Comparison of ENCODE assay signal across 8 cellular contexts in genomic region chr20:47487175-47487917, GRCh38. TPM values are rescaled to one million over a fixed set of nuclear protein-coding genes. Genes with fewer than 3 reads are reported as not detected.
A peak's percentile ranks its signal among the peaks of the same experiment; 100 is the strongest.
DNase-seq lines count a peak whose midpoint lies in the region; ATAC-seq lines count a peak whose summit lies in the region.

No MANE protein-coding gene starts in this region.

- POLR2A ChIA-PET in naive thymus-derived CD8-positive, alpha-beta T cell (lab: Charles Lee): interaction anchor here (0.6 to 4.7 kb wide), 8 partner anchors 15 to 152 kb away, joined by 3 to 46 read pairs (median 3); partner anchors contain the start of genes NCOA3 and ZMYND8

- H3K27me3 ChIP-seq in HAP-1 (ENCODE audit: low read depth): no peaks in the 10 kb centered on the region

- no peaks in the 10 kb centered on the region for H3K27me3 Mint-ChIP-seq in activated T-helper 17 cell treated with anti-CD3 and anti-CD28 coated beads, Interleukin-2, amount 50 U/mL, for 72 hours
- no peaks in the 10 kb centered on the region for H3K27me3 Mint-ChIP-seq in naive thymus-derived CD8-positive, alpha-beta T cell

- in situ Hi-C loops in HAP-1 (cut with MboI; ENCODE audit: low sequenced_read_pairs): no loop called here

- no peaks in the 10 kb centered on the region for H3K9me3 ChIP-seq in HAP-1

- H3K36me3 Mint-ChIP-seq in activated T-helper 17 cell treated with anti-CD3 and anti-CD28 coated beads, Interleukin-2, amount 50 U/mL, for 72 hours (ENCODE audit: low read depth): peaks cover 8% of the 10 kb centered on the region
- H3K36me3 Mint-ChIP-seq in naive thymus-derived CD8-positive, alpha-beta T cell: no peaks in the 10 kb centered on the region

- H3K4me1 ChIP-seq in HAP-1: no peaks in the 10 kb centered on the region

- no peaks in the 10 kb centered on the region for H3K36me3 ChIP-seq in HAP-1 (replicated peaks)

- peak; percentile 87 for DNase-seq in NOMO-1 treated with DMSO at 0.1 percent for 48 hours (lab: John Stamatoyannopoulos, UW; ENCODE audit: unreplicated experiment)
- DNase-seq in naive thymus-derived CD8-positive, alpha-beta T cell: peak in 9 of 10 donors; percentile 32 to 77 (median 52)
- DNase-seq in retina: no peak
- DNase-seq in HAP-1 (ENCODE audit: low spot score in 2 of 2): no peak
- DNase-seq in NCI-H1930 (lab: John Stamatoyannopoulos, UW): no peak

- peak overlapping the region; percentile 90 for H3K27ac Mint-ChIP-seq in activated T-helper 17 cell treated with anti-CD3 and anti-CD28 coated beads, Interleukin-2, amount 50 U/mL, for 72 hours
- H3K27ac Mint-ChIP-seq in naive thymus-derived CD8-positive, alpha-beta T cell: peak overlapping the region; percentile 3 to 94 (median 90)

- H3K4me3 ChIP-seq in HAP-1: no peak overlapping the region

- H3K9me3 Mint-ChIP-seq in activated T-helper 17 cell treated with anti-CD3 and anti-CD28 coated beads, Interleukin-2, amount 50 U/mL, for 72 hours: no peaks in the 10 kb centered on the region
- no peaks in the 10 kb centered on the region for H3K9me3 Mint-ChIP-seq in naive thymus-derived CD8-positive, alpha-beta T cell

- peak overlapping the region; percentile 65 for H3K4me3 Mint-ChIP-seq in activated T-helper 17 cell treated with anti-CD3 and anti-CD28 coated beads, Interleukin-2, amount 50 U/mL, for 72 hours
- peak overlapping the region; percentile 46 to 79 (median 68) for H3K4me3 Mint-ChIP-seq in naive thymus-derived CD8-positive, alpha-beta T cell

- peaks cover 15% of the 10 kb centered on the region for H3K4me1 Mint-ChIP-seq in activated T-helper 17 cell treated with anti-CD3 and anti-CD28 coated beads, Interleukin-2, amount 50 U/mL, for 72 hours
- peaks cover 13 to 59% (median 38%) of the 10 kb centered on the region in 4 donors for H3K4me1 Mint-ChIP-seq in naive thymus-derived CD8-positive, alpha-beta T cell

- peak; percentile 78 for ATAC-seq in GM18498 (IDR thresholded peaks at IDR 0.05; ENCODE audit: unreplicated experiment)
- ATAC-seq in HG02588 (IDR thresholded peaks at IDR 0.05; ENCODE audit: unreplicated experiment): peak; percentile 79
- peak; percentile 85 for ATAC-seq in activated T-helper 17 cell treated with anti-CD3 and anti-CD28 coated beads, Interleukin-2, amount 50 U/mL, for 72 hours (replicated peaks)
- ATAC-seq in naive thymus-derived CD8-positive, alpha-beta T cell: peak; percentile 90 to 92

RNA-seq across cellular contexts. Expression of gene NCOA3, which starts 14.3 kb away (rescaled TPM):
- total RNA-seq in activated T-helper 17 cell treated with anti-CD3 and anti-CD28 coated beads, Interleukin-2, amount 50 U/mL, for 72 hours: 10 to 100 TPM; 55.4 to 64.2 TPM
- total RNA-seq in naive thymus-derived CD8-positive, alpha-beta T cell: 100 to 1,000 TPM in 1 of 2 experiments, 10 to 100 TPM in 1; 92.0 to 106 TPM
- polyA plus RNA-seq in naive thymus-derived CD8-positive, alpha-beta T cell: 10 to 100 TPM; 18.4 to 27.8 (median 20.1) TPM

Comparison
In these comparisons a context has a peak if more than half of its experiments do, and no peak if none do; other contexts are left out.
1. DNase-seq: peak in NOMO-1 treated with DMSO at 0.1 percent for 48 hours (single experiment) and naive thymus-derived CD8-positive, alpha-beta T cell (9 of 10); none in retina (single experiment), HAP-1 (0 of 2) and NCI-H1930 (0 of 2).
2. Peak in every context shown above with its lines, with median percentiles within 50 percentile points of each other: ATAC-seq.